In the genomic region with DNA sequence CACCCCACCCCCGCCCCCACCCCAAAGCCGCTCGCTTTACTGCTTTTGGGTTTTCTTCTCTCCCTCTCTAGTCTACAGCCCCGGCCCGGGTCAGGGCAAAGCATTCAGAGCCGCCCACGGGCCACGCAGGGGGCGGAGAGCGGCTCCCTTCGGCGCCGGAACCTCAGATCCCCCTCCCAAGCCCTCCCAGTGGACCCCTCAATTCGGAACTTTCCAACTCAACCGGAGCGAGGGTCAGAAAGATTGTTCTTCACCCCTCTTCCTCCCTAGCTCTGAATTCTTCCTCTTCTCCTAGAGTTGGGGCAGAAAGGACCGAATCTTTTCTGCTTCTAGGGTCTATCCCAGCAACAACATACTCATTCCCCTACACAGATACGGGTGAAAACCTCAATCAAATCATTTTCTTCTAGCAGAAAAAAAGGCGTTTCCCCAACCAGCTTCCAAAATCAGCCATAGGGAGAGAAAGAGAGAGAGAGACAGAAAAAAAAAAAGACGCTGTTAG, we compare ENCODE assay signal across 1 cellular context.
TF ChIP-seq lines count a peak whose summit lies in the region.

No MANE protein-coding gene starts in this region.

TF ChIP-seq in WTC11, 78 proteins besides CTCF, POLR2A, EP300 and RAD21 (continued from another document):
- TF ChIP-seq, protein P1, sequence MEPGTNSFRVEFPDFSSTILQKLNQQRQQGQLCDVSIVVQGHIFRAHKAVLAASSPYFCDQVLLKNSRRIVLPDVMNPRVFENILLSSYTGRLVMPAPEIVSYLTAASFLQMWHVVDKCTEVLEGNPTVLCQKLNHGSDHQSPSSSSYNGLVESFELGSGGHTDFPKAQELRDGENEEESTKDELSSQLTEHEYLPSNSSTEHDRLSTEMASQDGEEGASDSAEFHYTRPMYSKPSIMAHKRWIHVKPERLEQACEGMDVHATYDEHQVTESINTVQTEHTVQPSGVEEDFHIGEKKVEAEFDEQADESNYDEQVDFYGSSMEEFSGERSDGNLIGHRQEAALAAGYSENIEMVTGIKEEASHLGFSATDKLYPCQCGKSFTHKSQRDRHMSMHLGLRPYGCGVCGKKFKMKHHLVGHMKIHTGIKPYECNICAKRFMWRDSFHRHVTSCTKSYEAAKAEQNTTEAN (CRISPR knock-in tag; IDR thresholded peaks at IDR 0.05) = no peak
- no peak for TF ChIP-seq ELF4 (CRISPR knock-in tag; IDR thresholded peaks at IDR 0.05; ENCODE audit: low read depth)
- no peak for TF ChIP-seq HMGA2 (CRISPR knock-in tag; IDR thresholded peaks at IDR 0.05)
- no peak for TF ChIP-seq MYBL2 (CRISPR knock-in tag; IDR thresholded peaks at IDR 0.05)
- TF ChIP-seq TCF7 (CRISPR knock-in tag; IDR thresholded peaks at IDR 0.05; ENCODE audit: low read depth) = no peak
- TF ChIP-seq TEAD1 (CRISPR knock-in tag; IDR thresholded peaks at IDR 0.05) = no peak
